ENCODE assay signal across 9 cellular contexts in genomic region chr14:102235275-102235897, GRCh38.
DNase-seq lines count a peak whose midpoint lies in the region; ATAC-seq and TF ChIP-seq lines count a peak whose summit lies in the region.
"Had no signal": no experiment of that assay in that cellular context is flagged by ENCODE, and none has a peak within 500 bp of the region (broad histone marks: within the 10 kb centered on the region; RNA-seq: fewer than 3 reads in every experiment).

No MANE protein-coding gene starts in this region.

- H3K9me3 Mint-ChIP-seq in activated T-helper 2 cell treated with anti-CD3 and anti-CD28 coated beads, Interferon-gamma antibody, Interleukin-2, Interleukin-4, amounts not matched to agents 10 μg/mL and 5 μg/mL and 100 μg/mL, durations not matched to agents 14 hours and 24 hours and 36 hours, result no peaks in the 10 kb centered on the region

- peaks cover 0 to 6% (median 0%) of the 10 kb centered on the region in 4 donors for H3K4me1 ChIP-seq in Peyer's patch
- H3K4me1 ChIP-seq in foreskin keratinocyte, result no peaks in the 10 kb centered on the region
- H3K4me1 ChIP-seq: BLaER1 treated with 17β-estradiol and CSF1 and Interleukin-3, amounts not matched to agents 10 nM and 100 nM had no signal

- H3K4me1 Mint-ChIP-seq in activated T-helper 2 cell treated with anti-CD3 and anti-CD28 coated beads, Interferon-gamma antibody, Interleukin-2, Interleukin-4, amounts not matched to agents 10 μg/mL and 5 μg/mL and 100 μg/mL, durations not matched to agents 14 hours and 24 hours and 36 hours (ENCODE audit: low read depth), result no peaks in the 10 kb centered on the region

- H3K36me3 ChIP-seq in Peyer's patch, result no peaks in the 10 kb centered on the region
- H3K36me3 ChIP-seq: BLaER1 treated with 17β-estradiol and CSF1 and Interleukin-3, amounts not matched to agents 10 nM and 100 nM had no signal

- intact Hi-C loops in activated T-helper 2 cell treated with anti-CD3 and anti-CD28 coated beads, Interferon-gamma antibody, Interleukin-2, Interleukin-4, amounts not matched to agents 10 μg/mL and 5 μg/mL and 100 μg/mL, durations not matched to agents 14 hours and 24 hours and 36 hours (cut with micrococcal nuclease), result loop anchor here (1.0 kb wide), 1 partner anchor 79 kb away; no protein-coding TSS in a partner anchor

- H3K4me3 ChIP-seq in Peyer's patch, result no peak overlapping the region
- H3K4me3 ChIP-seq: BLaER1 treated with 17β-estradiol and CSF1 and Interleukin-3, amounts not matched to agents 10 nM and 100 nM had no signal

- no peaks in the 10 kb centered on the region for H3K36me3 Mint-ChIP-seq in activated T-helper 2 cell treated with anti-CD3 and anti-CD28 coated beads, Interferon-gamma antibody, Interleukin-2, Interleukin-4, amounts not matched to agents 10 μg/mL and 5 μg/mL and 100 μg/mL, durations not matched to agents 14 hours and 24 hours and 36 hours (ENCODE audit: low read depth)

- DNase-seq in NCI-H2081 (lab: John Stamatoyannopoulos, UW) (peak; percentile 84 to 87), NCI-H2081 treated with DMSO at 0.1 percent for 48 hours (lab: John Stamatoyannopoulos, UW) (no peak), KBM-7 (peak; percentile 74), Peyer's patch (peak; percentile 74 to 94 (median 84)), foreskin keratinocyte (peak; percentile 34 to 54), occipital lobe (lab: John Stamatoyannopoulos, UW) (peak; percentile 12), substantia nigra (lab: John Stamatoyannopoulos, UW) (peak in 36 of 49 donors; percentile 16 to 81 (median 58))
- peak; percentile 63 for DNase-seq in activated T-helper 2 cell treated with anti-CD3 and anti-CD28 coated beads, Interferon-gamma antibody, Interleukin-2, Interleukin-4, amounts not matched to agents 10 μg/mL and 5 μg/mL and 100 μg/mL, durations not matched to agents 14 hours and 24 hours and 36 hours (ENCODE audit: low spot score)

- H3K27me3 Mint-ChIP-seq in activated T-helper 2 cell treated with anti-CD3 and anti-CD28 coated beads, Interferon-gamma antibody, Interleukin-2, Interleukin-4, amounts not matched to agents 10 μg/mL and 5 μg/mL and 100 μg/mL, durations not matched to agents 14 hours and 24 hours and 36 hours (ENCODE audit: low read depth), result peaks cover under 1% of the 10 kb centered on the region

- no peaks in the 10 kb centered on the region for H3K9me3 ChIP-seq in Peyer's patch
- H3K9me3 ChIP-seq: BLaER1 treated with 17β-estradiol and CSF1 and Interleukin-3, amounts not matched to agents 10 nM and 100 nM had no signal

- peak; percentile 91 for ATAC-seq in foreskin keratinocyte

- H3K27ac Mint-ChIP-seq in activated T-helper 2 cell treated with anti-CD3 and anti-CD28 coated beads, Interferon-gamma antibody, Interleukin-2, Interleukin-4, amounts not matched to agents 10 μg/mL and 5 μg/mL and 100 μg/mL, durations not matched to agents 14 hours and 24 hours and 36 hours, result no peak overlapping the region

- H3K27ac ChIP-seq in Peyer's patch (no peak overlapping the region), foreskin keratinocyte (no peak overlapping the region), substantia nigra (ENCODE audit: low read depth, low read length, poor library complexity, severe bottlenecking) (no peak overlapping the region)
- H3K27ac ChIP-seq: BLaER1 treated with 17β-estradiol and CSF1 and Interleukin-3, amounts not matched to agents 10 nM and 100 nM had no signal

- TF ChIP-seq CTCF in Peyer's patch (IDR thresholded peaks at IDR 0.05) (peak; percentile 37 to 87 (median 78)), foreskin keratinocyte (conservative IDR thresholded peaks at IDR 0.05) (peak; percentile 97)

- no peak overlapping the region for H3K4me3 Mint-ChIP-seq in activated T-helper 2 cell treated with anti-CD3 and anti-CD28 coated beads, Interferon-gamma antibody, Interleukin-2, Interleukin-4, amounts not matched to agents 10 μg/mL and 5 μg/mL and 100 μg/mL, durations not matched to agents 14 hours and 24 hours and 36 hours (ENCODE audit: low read depth)

- TF ChIP-seq POLR2A in Peyer's patch (IDR thresholded peaks at IDR 0.05), result no peak

- in situ Hi-C loops in KBM-7 (cut with MboI; ENCODE audit: low pct_unique_long_range_greater_than_20kb, low sequenced_read_pairs), result no loop called here

- no peaks in the 10 kb centered on the region for H3K27me3 ChIP-seq in Peyer's patch
- no peaks in the 10 kb centered on the region for H3K27me3 ChIP-seq in foreskin keratinocyte
- H3K27me3 ChIP-seq: BLaER1 treated with 17β-estradiol and CSF1 and Interleukin-3, amounts not matched to agents 10 nM and 100 nM had no signal
